8 cellular contexts compared by ENCODE assay signal in the genomic region with DNA sequence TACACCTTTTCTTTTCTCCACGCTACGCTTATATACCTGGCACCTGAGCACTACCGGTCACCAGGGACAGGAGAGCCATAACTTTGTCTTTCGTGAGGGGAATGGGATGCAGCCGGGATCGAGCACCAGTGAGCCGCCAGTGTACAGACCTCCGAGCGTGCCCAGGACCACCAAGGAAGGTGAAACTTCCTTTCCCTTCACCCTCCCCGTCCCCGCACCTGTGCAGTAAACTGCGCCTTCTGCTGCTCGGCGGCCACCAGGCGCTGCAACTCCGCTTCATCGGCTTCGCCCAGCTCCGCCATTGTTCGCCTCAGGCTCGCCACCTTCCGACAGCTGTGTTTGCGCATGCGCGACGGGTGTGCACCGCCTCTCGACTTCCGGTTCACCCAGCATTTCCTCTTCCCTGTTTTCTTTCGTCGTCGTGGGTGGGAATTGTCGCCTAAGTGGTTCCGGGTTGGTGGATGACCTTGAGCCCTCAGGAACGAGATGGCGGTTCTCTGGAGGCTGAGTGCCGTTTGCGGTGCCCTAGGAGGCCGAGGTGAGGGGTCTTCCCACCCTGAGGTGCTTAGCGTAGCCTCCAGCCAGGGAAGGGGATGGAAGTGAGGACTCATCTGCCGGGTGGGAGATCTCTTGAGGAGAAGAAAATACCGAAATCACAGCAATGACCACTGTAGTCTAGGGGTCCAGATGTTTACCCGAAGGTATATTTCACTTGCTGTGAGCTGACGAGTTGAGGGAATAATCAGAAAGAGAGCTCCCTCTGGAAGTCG. TPM values are rescaled to one million over a fixed set of nuclear protein-coding genes. Genes with fewer than 3 reads are reported as not detected.
DNase-seq lines count a peak whose midpoint lies in the region; FAIRE-seq and TF ChIP-seq lines count a peak whose summit lies in the region.

A gene (plus strand): TSS at position 452 of the 770 bp plus-strand sequence. CDS start 35 bp downstream, at position 487.
A gene with protein sequence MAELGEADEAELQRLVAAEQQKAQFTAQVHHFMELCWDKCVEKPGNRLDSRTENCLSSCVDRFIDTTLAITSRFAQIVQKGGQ (minus strand): TSS at position 335 of the 770 bp plus-strand sequence. CDS start 33 bp downstream, at position 302.

- TF ChIP-seq CTCF in HFF-Myc (IDR thresholded peaks at IDR 0.05; ENCODE audit: low read depth, low read length, missing control alignments) (no peak), neutrophil (IDR thresholded peaks at IDR 0.05) (peak; percentile 53)

- peak; percentile 96 for DNase-seq in GM04504 (ENCODE audit: low read depth)
- peak; percentile 96 for DNase-seq in HFF-Myc (ENCODE audit: extremely low read depth, low read depth)
- peak; percentile 98 for DNase-seq in NAMALWA (ENCODE audit: low spot score)
- peak; percentile 94 for DNase-seq in SK-N-DZ (ENCODE audit: low spot score)
- DNase-seq in activated naive CD4-positive, alpha-beta T cell treated with anti-CD3 and anti-CD28 coated beads for 36 hours = peak; percentile 98
- peak; percentile 75 to 91 for DNase-seq in frontal cortex (ENCODE audit: low spot score in 2 of 2)
- peak; percentile 49 to 96 (median 93) for DNase-seq in substantia nigra (lab: John Stamatoyannopoulos, UW)

- intact Hi-C loops in activated naive CD4-positive, alpha-beta T cell treated with anti-CD3 and anti-CD28 coated beads for 36 hours (cut with micrococcal nuclease) = loop anchor here (1.0 to 10.0 kb wide), 11 partner anchors 12 to 1688 kb away; a partner anchor contains a TSS

- H3K9me3 Mint-ChIP-seq in activated naive CD4-positive, alpha-beta T cell treated with anti-CD3 and anti-CD28 coated beads for 36 hours = no peaks in the 10 kb centered on the region

- H3K36me3 Mint-ChIP-seq in activated naive CD4-positive, alpha-beta T cell treated with anti-CD3 and anti-CD28 coated beads for 36 hours (ENCODE audit: low read depth) = peaks cover 63% of the 10 kb centered on the region

- no peaks in the 10 kb centered on the region for H3K9me3 ChIP-seq in neutrophil

- no peaks in the 10 kb centered on the region for H3K27me3 Mint-ChIP-seq in activated naive CD4-positive, alpha-beta T cell treated with anti-CD3 and anti-CD28 coated beads for 36 hours (ENCODE audit: low read depth)

- H3K27ac Mint-ChIP-seq in activated naive CD4-positive, alpha-beta T cell treated with anti-CD3 and anti-CD28 coated beads for 36 hours = peak within 1 kb of the TSS; percentile 93

- peaks cover 67% of the 10 kb centered on the region for H3K4me1 Mint-ChIP-seq in activated naive CD4-positive, alpha-beta T cell treated with anti-CD3 and anti-CD28 coated beads for 36 hours (ENCODE audit: low read depth)

- FAIRE-seq in frontal cortex (lab: Jason Lieb, UNC) = no peak

- H3K4me3 Mint-ChIP-seq in activated naive CD4-positive, alpha-beta T cell treated with anti-CD3 and anti-CD28 coated beads for 36 hours = peak within 1 kb of the TSS; percentile 97

- H3K27ac ChIP-seq in neutrophil (peak within 1 kb of the TSS; percentile 80), substantia nigra (ENCODE audit: low read depth, low read length, poor library complexity, severe bottlenecking) (peak within 1 kb of the TSS; percentile 79)

- H3K4me1 ChIP-seq in neutrophil (ENCODE audit: control insufficient read depth in 1 of 2, insufficient read depth in 1 of 2, low read depth in 1 of 2, low read length in 1 of 2) = peaks cover 16 to 22% of the 10 kb centered on the region in 2 experiments

- CTCF ChIA-PET in activated naive CD4-positive, alpha-beta T cell treated with anti-CD3 and anti-CD28 coated beads for 36 hours (lab: Charles Lee) = interaction anchor here (0.9 to 2.8 kb wide), 5 partner anchors 12 to 155 kb away, joined by 3 to 13 read pairs (median 3); a partner anchor contains a TSS

- peaks cover 73% of the 10 kb centered on the region for H3K36me3 ChIP-seq in neutrophil

- H3K4me3 ChIP-seq in HFF-Myc (replicated peaks; ENCODE audit: low read depth, low read length) (peak within 1 kb of the TSS; percentile 90), neutrophil (ENCODE audit: low read depth in 1 of 2, low read length in 1 of 2) (peak within 1 kb of the TSS; percentile 86 to 95)

- H3K27me3 ChIP-seq in neutrophil = no peaks in the 10 kb centered on the region

RNA-seq across cellular contexts. Expression of the first gene that starts in this region (rescaled TPM):
- 57.8 and 63.2 TPM in 2 replicates for polyA plus RNA-seq in SK-N-DZ (2014; cell fraction: cytosol; rRNA removed)
- 32.9 and 35.5 TPM in 2 replicates for polyA plus RNA-seq in SK-N-DZ (2014; cell fraction: nucleus; rRNA removed)
- total RNA-seq in activated naive CD4-positive, alpha-beta T cell treated with anti-CD3 and anti-CD28 coated beads for 36 hours = 100 to 1,000 TPM; 101 to 115 TPM
- total RNA-seq in frontal cortex = 73.8 TPM

RNA-seq across cellular contexts. Expression of the second gene that starts in this region (rescaled TPM):
- 29.9 and 43.2 TPM in 2 replicates for polyA plus RNA-seq in SK-N-DZ (2014; cell fraction: cytosol; rRNA removed)
- 45.6 and 58.3 TPM in 2 replicates for polyA plus RNA-seq in SK-N-DZ (2014; cell fraction: nucleus; rRNA removed)
- total RNA-seq in activated naive CD4-positive, alpha-beta T cell treated with anti-CD3 and anti-CD28 coated beads for 36 hours = 10 to 100 TPM; 35.4 to 41.7 TPM
- 51.0 TPM for total RNA-seq in frontal cortex

Comparison
In these comparisons a context has a peak if more than half of its experiments do, and no peak if none do; other contexts are left out.
1. Peak in every context shown above with its lines: DNase-seq, H3K4me3 ChIP-seq and H3K27ac ChIP-seq.